11 cellular contexts compared by ENCODE assay signal in genomic region chr2:96204836-96205235, GRCh38. TPM values are rescaled to one million over a fixed set of nuclear protein-coding genes. Genes with fewer than 3 reads are reported as not detected.
DNase-seq lines count a peak whose midpoint lies in the region; ATAC-seq and TF ChIP-seq lines count a peak whose summit lies in the region.
"Had no signal": no experiment of that assay in that cellular context is flagged by ENCODE, and none has a peak within 500 bp of the region (broad histone marks: within the 10 kb centered on the region; RNA-seq: fewer than 3 reads in every experiment).

No MANE protein-coding gene starts in this region.

- H3K79me2 ChIP-seq in OCI-LY1 (ENCODE audit: insufficient read depth, low read length): peaks cover 83% of the 10 kb centered on the region
- peaks cover 91% of the 10 kb centered on the region for H3K79me2 ChIP-seq in neural progenitor cell (ENCODE audit: low read depth)

- H3K4me1 ChIP-seq in BLaER1 treated with 17β-estradiol and CSF1 and Interleukin-3, amounts not matched to agents 10 nM and 100 nM: peaks cover 52 to 82% (median 63%) of the 10 kb centered on the region in 10 experiments
- peaks cover 84% of the 10 kb centered on the region for H3K4me1 ChIP-seq in OCI-LY1 (ENCODE audit: insufficient read depth, low read length, severe bottlenecking)
- H3K4me1 ChIP-seq in neural progenitor cell: peaks cover 28% of the 10 kb centered on the region

- no peaks in the 10 kb centered on the region for H3K9me3 Mint-ChIP-seq in dendritic cell treated with granulocyte-macrophage colony-stimulating factor and Interleukin-4, amounts not matched to agents 40 ng/mL and 50 ng/mL, for 4 days
- no peaks in the 10 kb centered on the region for H3K9me3 Mint-ChIP-seq in neural progenitor cell

- peak overlapping the region in 3 of 10 experiments; percentile 15 to 39 (median 30); a peak in 5 of 20 replicates for H3K4me3 ChIP-seq in BLaER1 treated with 17β-estradiol and CSF1 and Interleukin-3, amounts not matched to agents 10 nM and 100 nM
- H3K4me3 ChIP-seq in OCI-LY1 (ENCODE audit: low read depth, low read length, poor library complexity, severe bottlenecking): peak overlapping the region; percentile 96
- no peak overlapping the region for H3K4me3 ChIP-seq in neural progenitor cell

- H3K27ac Mint-ChIP-seq in dendritic cell treated with granulocyte-macrophage colony-stimulating factor and Interleukin-4, amounts not matched to agents 40 ng/mL and 50 ng/mL, for 4 days: peak overlapping the region; percentile 63
- no peak overlapping the region for H3K27ac Mint-ChIP-seq in neural progenitor cell

- peak overlapping the region; percentile 84 to 98 (median 94) for H3K4me2 ChIP-seq in BLaER1 treated with 17β-estradiol and CSF1 and Interleukin-3, amounts not matched to agents 10 nM and 100 nM
- H3K4me2 ChIP-seq in OCI-LY1 (ENCODE audit: low read length): peak overlapping the region; percentile 95
- peak overlapping the region; percentile 41 for H3K4me2 ChIP-seq in neural progenitor cell

- intact Hi-C loops in dendritic cell treated with granulocyte-macrophage colony-stimulating factor and Interleukin-4, amounts not matched to agents 40 ng/mL and 50 ng/mL, for 4 days (cut with micrococcal nuclease): no loop called here

- H3K27ac ChIP-seq in BLaER1 treated with 17β-estradiol and CSF1 and Interleukin-3, amounts not matched to agents 10 nM and 100 nM: peak overlapping the region in 8 of 11 experiments; percentile 7 to 57 (median 14); a peak in 8 of 22 replicates
- H3K27ac ChIP-seq in OCI-LY1 (ENCODE audit: low read depth, low read length, poor library complexity, severe bottlenecking) (peak overlapping the region; percentile 49), neural progenitor cell (no peak overlapping the region)
- H3K27ac ChIP-seq: HL-60 had no signal

- H3K36me3 ChIP-seq in BLaER1 treated with 17β-estradiol and CSF1 and Interleukin-3, amounts not matched to agents 10 nM and 100 nM: peaks cover 0 to 44% (median 22%) of the 10 kb centered on the region in 11 experiments; a peak in 14 of 22 replicates
- H3K36me3 ChIP-seq in OCI-LY1 (ENCODE audit: insufficient read depth, low read length) (peaks cover 48% of the 10 kb centered on the region), neural progenitor cell (no peaks in the 10 kb centered on the region)

- no peak for ATAC-seq in HG02763 (IDR thresholded peaks at IDR 0.05; ENCODE audit: unreplicated experiment)

- DNase-seq in neural progenitor cell (ENCODE audit: low spot score) (no peak), inferior parietal cortex (ENCODE audit: extremely low spot score) (no peak), AG08396 (ENCODE audit: low spot score) (no peak)
- DNase-seq in activated CD4-positive, alpha-beta T cell treated with anti-CD3 and anti-CD28 coated beads, Interleukin-2, amount 50 U/mL, for 4 hours: no peak
- DNase-seq: NCI-H526; stimulated activated CD4-positive, alpha-beta T cell treated with anti-CD3 and anti-CD28 coated beads, Interleukin-12 subunit alpha, Interleukin-12 subunit beta, amount 100 ng/mL, for 4 hours had no signal

- H3F3A ChIP-seq in OCI-LY1 (ENCODE audit: insufficient read depth, low read length) (no peaks in the 10 kb centered on the region), neural progenitor cell (ENCODE audit: low read depth) (peaks cover 4% of the 10 kb centered on the region)

- TF ChIP-seq CTCF in OCI-LY1 (IDR thresholded peaks at IDR 0.05; ENCODE audit: low read length): no peak
- TF ChIP-seq CTCF in neural progenitor cell (IDR thresholded peaks at IDR 0.05): no peak

- H4K20me1 ChIP-seq in BLaER1 treated with 17β-estradiol and CSF1 and Interleukin-3, amounts not matched to agents 10 nM and 100 nM: peaks cover 79 to 84% (median 82%) of the 10 kb centered on the region in 11 experiments; a peak in 21 of 22 replicates
- peaks cover 6% of the 10 kb centered on the region; the same call in 1 of the 2 replicates for H4K20me1 ChIP-seq in OCI-LY1 (ENCODE audit: insufficient read depth, low read length)
- peaks cover 79% of the 10 kb centered on the region for H4K20me1 ChIP-seq in neural progenitor cell (ENCODE audit: low read depth)

- peaks cover 49% of the 10 kb centered on the region for H3K4me1 Mint-ChIP-seq in dendritic cell treated with granulocyte-macrophage colony-stimulating factor and Interleukin-4, amounts not matched to agents 40 ng/mL and 50 ng/mL, for 4 days (ENCODE audit: low read depth)
- H3K4me1 Mint-ChIP-seq in neural progenitor cell: peaks cover 37% of the 10 kb centered on the region

- peak overlapping the region; percentile 60 for H3K4me3 Mint-ChIP-seq in dendritic cell treated with granulocyte-macrophage colony-stimulating factor and Interleukin-4, amounts not matched to agents 40 ng/mL and 50 ng/mL, for 4 days
- H3K4me3 Mint-ChIP-seq in neural progenitor cell: no peak overlapping the region

- H3K27me3 ChIP-seq in BLaER1 treated with 17β-estradiol and CSF1 and Interleukin-3, amounts not matched to agents 10 nM and 100 nM: no peaks in the 10 kb centered on the region
- H3K27me3 ChIP-seq in OCI-LY1 (ENCODE audit: insufficient read depth, low read length): no peaks in the 10 kb centered on the region
- H3K27me3 ChIP-seq in neural progenitor cell: no peaks in the 10 kb centered on the region

- H3K36me3 Mint-ChIP-seq in dendritic cell treated with granulocyte-macrophage colony-stimulating factor and Interleukin-4, amounts not matched to agents 40 ng/mL and 50 ng/mL, for 4 days (ENCODE audit: low read depth): peaks cover 50% of the 10 kb centered on the region
- H3K36me3 Mint-ChIP-seq in neural progenitor cell: peaks cover 11% of the 10 kb centered on the region

- no peaks in the 10 kb centered on the region for H3K27me3 Mint-ChIP-seq in dendritic cell treated with granulocyte-macrophage colony-stimulating factor and Interleukin-4, amounts not matched to agents 40 ng/mL and 50 ng/mL, for 4 days
- H3K27me3 Mint-ChIP-seq in neural progenitor cell (ENCODE audit: insufficient read depth, low read depth): peaks cover 3% of the 10 kb centered on the region

- H2AFZ ChIP-seq in OCI-LY1 (ENCODE audit: low read length) (no peak overlapping the region), neural progenitor cell (replicated peaks) (no peak overlapping the region)

- peak overlapping the region in 10 of 11 experiments; percentile 1 to 64 (median 32); a peak in 13 of 22 replicates for H3K9ac ChIP-seq in BLaER1 treated with 17β-estradiol and CSF1 and Interleukin-3, amounts not matched to agents 10 nM and 100 nM
- H3K9ac ChIP-seq in OCI-LY1 (ENCODE audit: low read length) (peak overlapping the region; percentile 38; the same call in 1 of the 2 replicates), neural progenitor cell (no peak overlapping the region)

- no peaks in the 10 kb centered on the region for H3K9me2 ChIP-seq in OCI-LY1 (ENCODE audit: low read depth, low read length)

- H3K9me3 ChIP-seq in BLaER1 treated with 17β-estradiol and CSF1 and Interleukin-3, amounts not matched to agents 10 nM and 100 nM (replicated peaks in 1 of 11): no peaks in the 10 kb centered on the region
- no peaks in the 10 kb centered on the region for H3K9me3 ChIP-seq in OCI-LY1 (ENCODE audit: low read length)
- no peaks in the 10 kb centered on the region for H3K9me3 ChIP-seq in neural progenitor cell (ENCODE audit: low read depth)

RNA-seq across cellular contexts. Expression of gene STARD7, which starts 3.8 kb away (rescaled TPM):
- 162 and 179 TPM in 2 replicates for total RNA-seq in neural progenitor cell (ENCODE audit: low replicate concordance)

RNA-seq across cellular contexts. Expression of gene DUSP2, which starts 59.6 kb away (rescaled TPM):
- total RNA-seq in neural progenitor cell (ENCODE audit: low replicate concordance): 2.3 TPM in 1 of 2 replicates, not detected in the other

Comparison
In these comparisons a context has a peak if more than half of its experiments do, and no peak if none do; other contexts are left out.
1. H3K4me2 ChIP-seq: peak in every context shown above with its lines; median percentile 95 in OCI-LY1; 94 in BLaER1 treated with 17β-estradiol and CSF1 and Interleukin-3, amounts not matched to agents 10 nM and 100 nM; 41 in neural progenitor cell.